Comparison of ENCODE assay signal across 10 cellular contexts in the genomic region with DNA sequence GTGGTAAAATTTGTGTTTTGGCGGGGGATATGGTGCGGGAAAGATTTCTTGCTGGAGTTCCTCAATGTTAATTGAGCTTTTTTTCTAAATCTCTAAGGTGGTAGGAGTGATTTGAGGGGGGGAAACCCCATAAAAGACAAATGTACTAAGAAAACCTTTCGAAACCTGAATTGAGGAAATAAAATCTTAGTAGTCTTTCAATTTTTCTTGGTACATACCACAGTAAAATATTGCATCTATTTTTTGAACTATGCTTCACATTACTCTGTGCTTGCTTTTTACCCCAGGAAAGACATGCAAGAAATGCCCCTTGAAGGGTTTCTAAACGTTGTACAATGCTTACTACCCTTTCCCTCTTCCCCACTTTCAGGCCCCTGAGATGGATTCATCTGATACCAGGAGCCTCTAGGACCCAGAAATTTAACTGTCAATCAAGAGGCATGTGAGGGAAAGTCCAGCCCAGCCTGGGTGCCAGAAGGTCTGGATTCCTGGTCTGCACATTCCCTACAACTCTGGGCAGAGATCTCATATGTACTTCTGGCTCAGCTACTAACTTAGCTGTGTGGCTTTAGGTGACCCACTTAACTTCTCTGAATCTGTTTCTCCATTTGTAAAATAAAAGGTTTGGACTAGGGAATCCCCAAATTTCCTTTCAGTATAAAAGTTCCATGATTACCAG. TPM values are rescaled to one million over a fixed set of nuclear protein-coding genes. Genes with fewer than 3 reads are reported as not detected.
A peak's percentile ranks its signal among the peaks of the same experiment; 100 is the strongest.
DNase-seq lines count a peak whose midpoint lies in the region; ATAC-seq and TF ChIP-seq lines count a peak whose summit lies in the region.
"Had no signal": no experiment of that assay in that cellular context is flagged by ENCODE, and none has a peak within 500 bp of the region (broad histone marks: within the 10 kb centered on the region; RNA-seq: fewer than 3 reads in every experiment).

No MANE protein-coding gene starts in this region.

- no peak overlapping the region for H3K4me3 ChIP-seq in RWPE2 (ENCODE audit: severe bottlenecking)
- no peak overlapping the region for H3K4me3 ChIP-seq in tibial nerve

- H3K9me3 Mint-ChIP-seq in activated T-cell treated with anti-CD3 and anti-CD28 coated beads, Interleukin-2, amount 50 U/mL, for 4 hours: no peaks in the 10 kb centered on the region
- H3K9me3 Mint-ChIP-seq in immature natural killer cell: no peaks in the 10 kb centered on the region

- no peak for TF ChIP-seq EP300 in tibial nerve (IDR thresholded peaks at IDR 0.05)

- no peak for DNase-seq in activated T-cell treated with anti-CD3 and anti-CD28 coated beads, Interleukin-2, amount 50 U/mL, for 4 hours
- DNase-seq in activated T-cell treated with anti-CD3 and anti-CD28 coated beads, Interleukin-2, amount 50 U/mL, for 48 hours: no peak
- DNase-seq in RWPE2 (ENCODE audit: low spot score) (no peak), immature natural killer cell (no peak), tibial nerve (ENCODE audit: low spot score in 2 of 2) (no peak), NCI-H69 (lab: John Stamatoyannopoulos, UW) (no peak)
- DNase-seq: stimulated activated CD4-positive, alpha-beta T cell treated with anti-CD3 and anti-CD28 coated beads, Interleukin-2, amount 100 ng/mL, for 48 hours had no signal

- H3K27me3 Mint-ChIP-seq in activated T-cell treated with anti-CD3 and anti-CD28 coated beads, Interleukin-2, amount 50 U/mL, for 4 hours (ENCODE audit: low read depth): no peaks in the 10 kb centered on the region
- peaks cover 6 to 7% (median 7%) of the 10 kb centered on the region in 3 donors for H3K27me3 Mint-ChIP-seq in immature natural killer cell (ENCODE audit: low read depth in 3 of 3)

- no peak for ATAC-seq in activated T-cell treated with anti-CD3 and anti-CD28 coated beads, Interleukin-2, amount 50 U/mL, for 4 hours
- ATAC-seq in RWPE2 (ENCODE audit: low read depth) (no peak), HG03442 (IDR thresholded peaks at IDR 0.05; ENCODE audit: unreplicated experiment) (no peak), GM21367 (IDR thresholded peaks at IDR 0.05; ENCODE audit: unreplicated experiment) (no peak)

- H3K9me3 ChIP-seq in RWPE2 (ENCODE audit: severe bottlenecking): no peaks in the 10 kb centered on the region
- H3K9me3 ChIP-seq in tibial nerve: no peaks in the 10 kb centered on the region

- H3K27me3 ChIP-seq in RWPE2 (ENCODE audit: insufficient read depth, poor library complexity, severe bottlenecking) (no peaks in the 10 kb centered on the region), tibial nerve (no peaks in the 10 kb centered on the region)

- peaks cover 99% of the 10 kb centered on the region for H3K4me1 Mint-ChIP-seq in activated T-cell treated with anti-CD3 and anti-CD28 coated beads, Interleukin-2, amount 50 U/mL, for 4 hours (ENCODE audit: low read depth)
- H3K4me1 Mint-ChIP-seq in immature natural killer cell: peaks cover 98 to 100% of the 10 kb centered on the region in 2 donors

- no peaks in the 10 kb centered on the region for H3K36me3 ChIP-seq in RWPE2 (ENCODE audit: low read depth)
- H3K36me3 ChIP-seq in tibial nerve: no peaks in the 10 kb centered on the region

- 57 to 65% methylated on average over 4 of the region's 4 CpGs for WGBS in tibial nerve, 2 donors

- no peaks in the 10 kb centered on the region for H3K36me3 Mint-ChIP-seq in activated T-cell treated with anti-CD3 and anti-CD28 coated beads, Interleukin-2, amount 50 U/mL, for 4 hours (ENCODE audit: insufficient read depth)
- H3K36me3 Mint-ChIP-seq in immature natural killer cell: no peaks in the 10 kb centered on the region

- peak overlapping the region; percentile 98 to 100 (median 99) for H3K27ac Mint-ChIP-seq in immature natural killer cell

- peak overlapping the region; percentile 79 for H3K4me3 Mint-ChIP-seq in activated T-cell treated with anti-CD3 and anti-CD28 coated beads, Interleukin-2, amount 50 U/mL, for 4 hours
- H3K4me3 Mint-ChIP-seq in immature natural killer cell: peak overlapping the region; percentile 39 to 92 (median 74)

- no peak for TF ChIP-seq POLR2A in tibial nerve (IDR thresholded peaks at IDR 0.05)

- H3K4me1 ChIP-seq in RWPE2 (ENCODE audit: insufficient read depth, poor library complexity, severe bottlenecking) (peaks cover 45% of the 10 kb centered on the region), tibial nerve (peaks cover 0 to 67% (median 41%) of the 10 kb centered on the region in 4 donors)

- no peak for TF ChIP-seq CTCF in RWPE2 (IDR thresholded peaks at IDR 0.05; ENCODE audit: poor library complexity, severe bottlenecking)
- no peak for TF ChIP-seq CTCF in tibial nerve (IDR thresholded peaks at IDR 0.05)

- peak overlapping the region; percentile 89 for H3K27ac ChIP-seq in RWPE2 (ENCODE audit: poor library complexity, severe bottlenecking)
- peak overlapping the region in 3 of 4 donors; percentile 84 to 87 (median 85) for H3K27ac ChIP-seq in tibial nerve
- H3K27ac ChIP-seq: KMS-11 had no signal

RNA-seq across cellular contexts. Expression of a gene that starts 5.8 kb away (rescaled TPM):
- total RNA-seq in activated T-cell treated with anti-CD3 and anti-CD28 coated beads, Interleukin-2, amount 50 U/mL, for 4 hours: 10 to 100 TPM; 36.5 to 55.1 (median 41.3) TPM
- polyA plus RNA-seq in immature natural killer cell: 100 to 1,000 TPM; 212 to 318 (median 231) TPM
- 100 to 1,000 TPM in 1 of 4 donors, 10 to 100 TPM in 3; 68.6 to 109 (median 82.7) TPM for total RNA-seq in tibial nerve

RNA-seq across cellular contexts. Expression of a gene that starts 53.0 kb away (rescaled TPM):
- total RNA-seq in activated T-cell treated with anti-CD3 and anti-CD28 coated beads, Interleukin-2, amount 50 U/mL, for 4 hours: 10 to 100 TPM; 23.7 to 25.6 (median 24.7) TPM
- 10 to 100 TPM; 17.0 to 26.8 (median 18.3) TPM for polyA plus RNA-seq in immature natural killer cell
- 10 to 100 TPM; 25.2 to 37.0 (median 33.9) TPM for total RNA-seq in tibial nerve

RNA-seq across cellular contexts. Expression of a gene that starts 53.5 kb away (rescaled TPM):
- total RNA-seq in activated T-cell treated with anti-CD3 and anti-CD28 coated beads, Interleukin-2, amount 50 U/mL, for 4 hours: 10 to 100 TPM; 33.0 to 43.3 (median 41.8) TPM
- 10 to 100 TPM; 52.6 to 68.8 (median 52.8) TPM for polyA plus RNA-seq in immature natural killer cell
- 10 to 100 TPM; 49.2 to 50.9 (median 50.5) TPM for total RNA-seq in tibial nerve
